In the genomic region with DNA sequence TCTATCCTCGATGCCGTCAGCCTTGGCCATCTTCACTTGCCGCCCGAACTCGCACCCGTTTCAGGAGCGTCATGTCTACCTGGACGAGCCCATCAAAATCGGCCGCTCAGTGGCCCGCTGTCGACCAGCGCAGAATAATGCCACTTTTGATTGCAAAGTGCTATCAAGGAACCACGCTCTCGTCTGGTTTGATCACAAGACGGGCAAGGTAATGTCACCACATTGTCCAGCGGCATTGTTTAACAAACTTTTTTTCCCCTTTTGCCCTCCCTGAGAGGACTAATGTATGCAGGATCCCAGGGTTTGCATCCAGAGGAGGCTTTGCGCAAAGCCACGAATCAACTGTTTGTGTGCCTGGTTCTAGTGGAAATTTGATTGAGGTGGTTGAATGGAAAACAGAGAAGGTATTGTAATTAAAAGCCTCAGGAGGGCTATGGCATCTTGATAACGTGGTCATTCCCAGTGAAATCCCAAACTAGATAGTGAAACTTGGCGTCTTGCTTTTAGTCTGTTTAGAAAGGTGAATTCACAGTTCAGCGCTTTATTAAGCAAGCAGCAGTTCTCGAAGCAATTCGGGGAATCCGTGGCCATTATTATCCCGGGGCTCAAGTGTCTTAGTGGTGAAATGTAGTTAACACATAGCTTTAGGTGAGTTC, we compare ENCODE assay signal across 8 cellular contexts. TPM values are rescaled to one million over a fixed set of nuclear protein-coding genes. Genes with fewer than 3 reads are reported as not detected.
DNase-seq lines count a peak whose midpoint lies in the region; ATAC-seq and TF ChIP-seq lines count a peak whose summit lies in the region.

No MANE protein-coding gene starts in this region.

- H3K4me3 Mint-ChIP-seq in progenitor cell of endocrine pancreas (ENCODE audit: low read depth) = peak overlapping the region; percentile 94

- H4K20me1 ChIP-seq in fibroblast of lung (ENCODE audit: control insufficient read depth, extremely low read depth, insufficient read depth, low read length) = peaks cover 5% of the 10 kb centered on the region

- no peak overlapping the region for H3K27ac ChIP-seq in SJSA1
- H3K27ac ChIP-seq in fibroblast of lung (ENCODE audit: insufficient read depth, low read length) = peak overlapping the region; percentile 22

- H3K4me2 ChIP-seq in fibroblast of lung (ENCODE audit: extremely low read depth, insufficient read depth, low read length) = peak overlapping the region; percentile 89

- H3K79me2 ChIP-seq in fibroblast of lung (ENCODE audit: control insufficient read depth, insufficient read depth, low read length) = peaks cover 54% of the 10 kb centered on the region

- H3K9me3 Mint-ChIP-seq in progenitor cell of endocrine pancreas (ENCODE audit: low read depth) = no peaks in the 10 kb centered on the region

- H3K27me3 ChIP-seq in SJSA1 (replicated peaks) = no peaks in the 10 kb centered on the region
- no peaks in the 10 kb centered on the region for H3K27me3 ChIP-seq in fibroblast of lung (ENCODE audit: control insufficient read depth, insufficient read depth, low read length)

- H3K27me3 Mint-ChIP-seq in progenitor cell of endocrine pancreas = no peaks in the 10 kb centered on the region

- DNase-seq in NCI-H1105 (lab: John Stamatoyannopoulos, UW) (peak; percentile 4), NCI-H1105 treated with DMSO at 0.1 percent for 48 hours (lab: John Stamatoyannopoulos, UW) (no peak), SJSA1 (ENCODE audit: low read depth in 1 of 2, low spot score in 2 of 2) (peak in 1 of 2 experiments; percentile 5), fibroblast of lung (ENCODE audit: low read depth in 2 of 2) (peak; percentile 26 to 47), progenitor cell of endocrine pancreas (ENCODE audit: low spot score, unreplicated experiment) (peak; percentile 13), omental fat pad (ENCODE audit: low spot score) (no peak)

- H3K36me3 ChIP-seq in SJSA1 = peaks cover 43% of the 10 kb centered on the region
- peaks cover 2% of the 10 kb centered on the region for H3K36me3 ChIP-seq in fibroblast of lung (ENCODE audit: control insufficient read depth, insufficient read depth, low read length)

- H3K4me3 ChIP-seq in SJSA1 = peak overlapping the region; percentile 73
- H3K4me3 ChIP-seq in fibroblast of lung (replicated peaks in 1 of 4; ENCODE audit: control extremely low read depth in 1 of 4, insufficient read depth in 1 of 4, low read depth in 3 of 4, low read length in 4 of 4) = peak overlapping the region; percentile 76 to 89 (median 80)

- H3K9me3 ChIP-seq in SJSA1 (replicated peaks) = no peaks in the 10 kb centered on the region; the same call in 1 of the 2 replicates
- H3K9me3 ChIP-seq in fibroblast of lung (ENCODE audit: control insufficient read depth, insufficient read depth, low read depth, low read length) = no peaks in the 10 kb centered on the region

- ATAC-seq in omental fat pad (ENCODE audit: low FRiP score) (no peak), GM18520 (IDR thresholded peaks at IDR 0.05; ENCODE audit: unreplicated experiment) (no peak), HG02840 (IDR thresholded peaks at IDR 0.05; ENCODE audit: low FRiP score, unreplicated experiment) (no peak)

- TF ChIP-seq CTCF in fibroblast of lung (conservative IDR thresholded peaks at IDR 0.05 in 1 of 2, IDR thresholded peaks at IDR 0.05 in 1 of 2; ENCODE audit: low read depth in 1 of 2, low read length in 2 of 2) (no peak), progenitor cell of endocrine pancreas (IDR thresholded peaks at IDR 0.05; ENCODE audit: unreplicated experiment) (no peak), omental fat pad (IDR thresholded peaks at IDR 0.05) (no peak)

- peaks cover 7% of the 10 kb centered on the region for H3K36me3 Mint-ChIP-seq in progenitor cell of endocrine pancreas (ENCODE audit: insufficient read depth)

- H3K4me1 ChIP-seq in SJSA1 (replicated peaks) (peaks cover 26% of the 10 kb centered on the region), fibroblast of lung (ENCODE audit: control insufficient read depth, extremely low read depth, insufficient read depth, low read length) (peaks cover 2% of the 10 kb centered on the region)

- peaks cover 23% of the 10 kb centered on the region for H3K4me1 Mint-ChIP-seq in progenitor cell of endocrine pancreas (ENCODE audit: low read depth)

- H2AFZ ChIP-seq in fibroblast of lung (ENCODE audit: low read length) = no peak overlapping the region

- H3K9ac ChIP-seq in fibroblast of lung (ENCODE audit: insufficient read depth, low read length) = no peak overlapping the region

- peak overlapping the region; percentile 96 for H3K27ac Mint-ChIP-seq in progenitor cell of endocrine pancreas

RNA-seq across cellular contexts. Expression of gene SLMAP, which starts 1.7 kb away (rescaled TPM):
- 36.0 and 51.3 TPM in 2 replicates for total RNA-seq in SJSA1 (2014; rRNA removed; shearing (Covaris generic))
- total RNA-seq in fibroblast of lung (43.1 and 55.5 TPM in 2 replicates), progenitor cell of endocrine pancreas (64.7 and 65.8 TPM in 2 replicates), omental fat pad (10 to 100 TPM; 42.7 to 72.7 (median 47.1) TPM)
- 31.1 and 35.3 TPM in 2 replicates for polyA plus RNA-seq in fibroblast of lung
- 20.9 and 24.8 TPM in 2 replicates for polyA plus RNA-seq in fibroblast of lung (2012)
- 33.6 and 74.1 TPM in 2 replicates for polyA minus RNA-seq in fibroblast of lung (ENCODE audit: low replicate concordance)

Comparison
In these comparisons a context has a peak if more than half of its experiments do, and no peak if none do; other contexts are left out.
1. DNase-seq: peak in NCI-H1105 (single experiment), fibroblast of lung (2 of 2) and progenitor cell of endocrine pancreas (single experiment); none in NCI-H1105 treated with DMSO at 0.1 percent for 48 hours (single experiment) and omental fat pad (single experiment).